In genomic region chrX:130091976-130092522, GRCh38 we compare ENCODE assay signal across 8 cellular contexts. TPM values are rescaled to one million over a fixed set of nuclear protein-coding genes. Genes with fewer than 3 reads are reported as not detected.
DNase-seq lines count a peak whose midpoint lies in the region; ATAC-seq lines count a peak whose summit lies in the region.

No MANE protein-coding gene starts in this region.

- DNase-seq in NK-92 (lab: John Stamatoyannopoulos, UW; ENCODE audit: unreplicated experiment), result peak; percentile 51
- peak; percentile 67 for DNase-seq in activated T-cell treated with anti-CD3 and anti-CD28 coated beads for 24 hours (ENCODE audit: low read depth)
- no peak for DNase-seq in left lobe of liver (ENCODE audit: low spot score)
- peak; percentile 67 to 79 for DNase-seq in stimulated activated CD8-positive, alpha-beta memory T cell treated with anti-CD3 and anti-CD28 coated beads, Interleukin-7, amount 100 ng/mL, for 4 hours (ENCODE audit: low read depth in 2 of 2)
- no peak for DNase-seq in OCI-M2 (lab: John Stamatoyannopoulos, UW; ENCODE audit: unreplicated experiment)
- DNase-seq in DMS79 treated with DMSO at 0.1 percent for 48 hours (lab: John Stamatoyannopoulos, UW), result no peak

- ATAC-seq in GM18517 (IDR thresholded peaks at IDR 0.05; ENCODE audit: unreplicated experiment) (peak; percentile 98), HG02763 (IDR thresholded peaks at IDR 0.05; ENCODE audit: unreplicated experiment) (peak; percentile 98), left lobe of liver (peak; percentile 55)

RNA-seq across cellular contexts. Expression of gene ELF4, which starts 18.2 kb away (rescaled TPM):
- 1.4 TPM for total RNA-seq in left lobe of liver

Comparison
In these comparisons a context has a peak if more than half of its experiments do, and no peak if none do; other contexts are left out.
1. DNase-seq: peak in NK-92 (single experiment), activated T-cell treated with anti-CD3 and anti-CD28 coated beads for 24 hours (single experiment) and stimulated activated CD8-positive, alpha-beta memory T cell treated with anti-CD3 and anti-CD28 coated beads, Interleukin-7, amount 100 ng/mL, for 4 hours (2 of 2); none in left lobe of liver (single experiment), OCI-M2 (single experiment) and DMS79 treated with DMSO at 0.1 percent for 48 hours (single experiment).
2. Peak in every context shown above with its lines, with median percentiles within 50 percentile points of each other: ATAC-seq.